In the genomic region with DNA sequence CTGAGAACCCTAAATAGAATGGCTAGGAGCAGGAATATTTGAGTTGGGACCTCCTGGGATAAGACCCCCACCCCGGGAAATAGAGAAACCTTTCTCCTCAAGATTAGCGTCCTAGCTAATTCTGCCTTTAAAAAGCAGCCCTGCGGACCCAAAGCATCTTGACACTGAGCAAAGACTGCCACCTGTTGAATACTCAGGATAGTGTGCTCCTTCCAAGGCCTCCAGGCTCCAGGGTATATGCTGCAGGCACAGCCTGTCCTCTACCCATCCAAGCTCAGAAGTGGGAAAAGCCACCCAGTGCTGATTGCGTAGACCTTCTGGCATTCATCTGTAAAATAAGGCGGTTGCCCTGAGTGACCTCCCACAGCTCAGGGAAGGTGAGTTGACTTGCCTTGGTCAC, we compare ENCODE assay signal across 8 cellular contexts.
DNase-seq lines count a peak whose midpoint lies in the region; ATAC-seq and TF ChIP-seq lines count a peak whose summit lies in the region.

No MANE protein-coding gene starts in this region.

- no peaks in the 10 kb centered on the region for H3K36me3 ChIP-seq in NT2/D1 (ENCODE audit: insufficient read depth, insufficient read length, low read length)

- H3K27ac ChIP-seq in epithelial cell of prostate: peak overlapping the region; percentile 10

- H3K27me3 ChIP-seq in NT2/D1 (ENCODE audit: insufficient read depth, insufficient read length): no peaks in the 10 kb centered on the region

- peak; percentile 53 for ATAC-seq in activated CD4-positive, alpha-beta T cell treated with anti-CD3 and anti-CD28 coated beads for 36 hours

- intact Hi-C loops in activated CD4-positive, alpha-beta T cell treated with anti-CD3 and anti-CD28 coated beads for 36 hours (cut with DNase I, micrococcal nuclease): loop anchor here in 1 of 2 experiments (5.0 to 10.0 kb wide), 4 partner anchors 87 to 1580 kb away; a partner anchor contains a TSS

- no peak overlapping the region for H3K4me3 ChIP-seq in NT2/D1 (ENCODE audit: insufficient read length, low read depth)

- TF ChIP-seq CTCF in mesothelial cell of epicardium (IDR thresholded peaks at IDR 0.05; ENCODE audit: unreplicated experiment): peak; percentile 24

- H3K36me3 Mint-ChIP-seq in activated CD4-positive, alpha-beta T cell treated with anti-CD3 and anti-CD28 coated beads for 36 hours (ENCODE audit: low read depth): no peaks in the 10 kb centered on the region
- no peaks in the 10 kb centered on the region for H3K36me3 Mint-ChIP-seq in mesothelial cell of epicardium

- H3K9me3 Mint-ChIP-seq in activated CD4-positive, alpha-beta T cell treated with anti-CD3 and anti-CD28 coated beads for 36 hours (ENCODE audit: low read depth): no peaks in the 10 kb centered on the region
- no peaks in the 10 kb centered on the region for H3K9me3 Mint-ChIP-seq in mesothelial cell of epicardium

- POLR2A ChIA-PET in activated CD4-positive, alpha-beta T cell treated with anti-CD3 and anti-CD28 coated beads for 36 hours (lab: Charles Lee): no interaction called here

- peaks cover 3% of the 10 kb centered on the region for H3K27me3 Mint-ChIP-seq in activated CD4-positive, alpha-beta T cell treated with anti-CD3 and anti-CD28 coated beads for 36 hours
- peaks cover 18% of the 10 kb centered on the region for H3K27me3 Mint-ChIP-seq in mesothelial cell of epicardium (ENCODE audit: low read depth)

- no peak overlapping the region for H3K27ac Mint-ChIP-seq in activated CD4-positive, alpha-beta T cell treated with anti-CD3 and anti-CD28 coated beads for 36 hours
- H3K27ac Mint-ChIP-seq in mesothelial cell of epicardium: no peak overlapping the region

- no peaks in the 10 kb centered on the region for H3K4me1 ChIP-seq in NT2/D1 (ENCODE audit: insufficient read depth, insufficient read length)

- DNase-seq in activated CD4-positive, alpha-beta T cell treated with anti-CD3 and anti-CD28 coated beads for 36 hours: peak; percentile 30
- no peak for DNase-seq in activated CD4-positive, alpha-beta T cell treated with anti-CD3 and anti-CD28 coated beads, Interleukin-2, amount 50 U/mL, for 4 hours
- DNase-seq in NT2/D1 (ENCODE audit: low read depth, low spot score): peak; percentile 61
- DNase-seq in epithelial cell of prostate (ENCODE audit: low read depth, low spot score): no peak
- peak; percentile 24 to 45 for DNase-seq in mesothelial cell of epicardium (ENCODE audit: low spot score in 2 of 2, unreplicated experiment in 2 of 2)
- no peak for DNase-seq in activated CD4-positive, CD25-positive, alpha-beta regulatory T cell (lab: John Stamatoyannopoulos, UW)
- no peak for DNase-seq in germinal center (ENCODE audit: low spot score)
- DNase-seq in COR-L47 (lab: John Stamatoyannopoulos, UW): no peak

- H3K4me1 Mint-ChIP-seq in activated CD4-positive, alpha-beta T cell treated with anti-CD3 and anti-CD28 coated beads for 36 hours: no peaks in the 10 kb centered on the region
- peaks cover 6% of the 10 kb centered on the region for H3K4me1 Mint-ChIP-seq in mesothelial cell of epicardium

- CTCF ChIA-PET in activated CD4-positive, alpha-beta T cell treated with anti-CD3 and anti-CD28 coated beads for 36 hours (lab: Charles Lee): no interaction called here

- H3K9me3 ChIP-seq in NT2/D1 (ENCODE audit: insufficient read depth, low read length): no peaks in the 10 kb centered on the region

- no peak overlapping the region for H3K4me3 Mint-ChIP-seq in activated CD4-positive, alpha-beta T cell treated with anti-CD3 and anti-CD28 coated beads for 36 hours
- no peak overlapping the region for H3K4me3 Mint-ChIP-seq in mesothelial cell of epicardium

- no peak overlapping the region for H3K9ac ChIP-seq in NT2/D1 (ENCODE audit: insufficient read length, low read depth)

Comparison
In these comparisons a context has a peak if more than half of its experiments do, and no peak if none do; other contexts are left out.
1. DNase-seq: peak in activated CD4-positive, alpha-beta T cell treated with anti-CD3 and anti-CD28 coated beads for 36 hours (single experiment), NT2/D1 (single experiment) and mesothelial cell of epicardium (2 of 2); none in activated CD4-positive, alpha-beta T cell treated with anti-CD3 and anti-CD28 coated beads, Interleukin-2, amount 50 U/mL, for 4 hours (0 of 2), epithelial cell of prostate (single experiment), activated CD4-positive, CD25-positive, alpha-beta regulatory T cell (0 of 4), germinal center (single experiment) and COR-L47 (single experiment).